Comparison of ENCODE assay signal across 1 cellular context in the genomic region with DNA sequence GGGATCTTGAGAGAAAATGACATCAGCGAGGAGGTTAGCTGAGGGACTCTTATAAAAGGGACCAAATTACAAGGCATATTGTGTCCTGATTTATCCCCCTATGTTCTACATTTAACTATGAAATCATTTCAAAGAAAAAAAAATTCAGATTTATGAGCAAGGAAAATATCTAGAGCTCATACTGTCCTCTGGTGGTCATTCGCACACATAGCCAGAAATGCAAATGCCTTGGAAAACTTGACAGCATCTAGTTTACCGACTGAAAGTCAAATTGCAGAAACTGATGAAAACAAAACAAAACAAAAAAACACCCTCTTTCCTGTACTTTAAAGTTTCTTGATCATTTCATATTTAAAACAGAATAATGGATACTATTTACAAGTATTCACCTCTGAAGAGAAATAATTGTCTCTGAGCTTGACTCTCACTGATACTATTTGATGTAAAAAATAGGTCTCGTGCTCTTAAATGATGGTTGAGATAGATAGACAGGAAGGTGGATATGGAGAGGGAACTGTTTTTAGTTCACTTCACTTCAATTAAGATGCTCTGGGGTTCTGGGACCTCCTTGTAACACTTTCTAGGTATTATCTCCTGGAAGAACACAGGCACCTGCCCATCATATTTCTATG.
TF ChIP-seq lines count a peak whose summit lies in the region.

No MANE protein-coding gene starts in this region.

TF ChIP-seq in GM23338, 12 proteins besides CTCF, POLR2A, EP300 and RAD21 (continued from another document):
- TF ChIP-seq, protein P1, sequence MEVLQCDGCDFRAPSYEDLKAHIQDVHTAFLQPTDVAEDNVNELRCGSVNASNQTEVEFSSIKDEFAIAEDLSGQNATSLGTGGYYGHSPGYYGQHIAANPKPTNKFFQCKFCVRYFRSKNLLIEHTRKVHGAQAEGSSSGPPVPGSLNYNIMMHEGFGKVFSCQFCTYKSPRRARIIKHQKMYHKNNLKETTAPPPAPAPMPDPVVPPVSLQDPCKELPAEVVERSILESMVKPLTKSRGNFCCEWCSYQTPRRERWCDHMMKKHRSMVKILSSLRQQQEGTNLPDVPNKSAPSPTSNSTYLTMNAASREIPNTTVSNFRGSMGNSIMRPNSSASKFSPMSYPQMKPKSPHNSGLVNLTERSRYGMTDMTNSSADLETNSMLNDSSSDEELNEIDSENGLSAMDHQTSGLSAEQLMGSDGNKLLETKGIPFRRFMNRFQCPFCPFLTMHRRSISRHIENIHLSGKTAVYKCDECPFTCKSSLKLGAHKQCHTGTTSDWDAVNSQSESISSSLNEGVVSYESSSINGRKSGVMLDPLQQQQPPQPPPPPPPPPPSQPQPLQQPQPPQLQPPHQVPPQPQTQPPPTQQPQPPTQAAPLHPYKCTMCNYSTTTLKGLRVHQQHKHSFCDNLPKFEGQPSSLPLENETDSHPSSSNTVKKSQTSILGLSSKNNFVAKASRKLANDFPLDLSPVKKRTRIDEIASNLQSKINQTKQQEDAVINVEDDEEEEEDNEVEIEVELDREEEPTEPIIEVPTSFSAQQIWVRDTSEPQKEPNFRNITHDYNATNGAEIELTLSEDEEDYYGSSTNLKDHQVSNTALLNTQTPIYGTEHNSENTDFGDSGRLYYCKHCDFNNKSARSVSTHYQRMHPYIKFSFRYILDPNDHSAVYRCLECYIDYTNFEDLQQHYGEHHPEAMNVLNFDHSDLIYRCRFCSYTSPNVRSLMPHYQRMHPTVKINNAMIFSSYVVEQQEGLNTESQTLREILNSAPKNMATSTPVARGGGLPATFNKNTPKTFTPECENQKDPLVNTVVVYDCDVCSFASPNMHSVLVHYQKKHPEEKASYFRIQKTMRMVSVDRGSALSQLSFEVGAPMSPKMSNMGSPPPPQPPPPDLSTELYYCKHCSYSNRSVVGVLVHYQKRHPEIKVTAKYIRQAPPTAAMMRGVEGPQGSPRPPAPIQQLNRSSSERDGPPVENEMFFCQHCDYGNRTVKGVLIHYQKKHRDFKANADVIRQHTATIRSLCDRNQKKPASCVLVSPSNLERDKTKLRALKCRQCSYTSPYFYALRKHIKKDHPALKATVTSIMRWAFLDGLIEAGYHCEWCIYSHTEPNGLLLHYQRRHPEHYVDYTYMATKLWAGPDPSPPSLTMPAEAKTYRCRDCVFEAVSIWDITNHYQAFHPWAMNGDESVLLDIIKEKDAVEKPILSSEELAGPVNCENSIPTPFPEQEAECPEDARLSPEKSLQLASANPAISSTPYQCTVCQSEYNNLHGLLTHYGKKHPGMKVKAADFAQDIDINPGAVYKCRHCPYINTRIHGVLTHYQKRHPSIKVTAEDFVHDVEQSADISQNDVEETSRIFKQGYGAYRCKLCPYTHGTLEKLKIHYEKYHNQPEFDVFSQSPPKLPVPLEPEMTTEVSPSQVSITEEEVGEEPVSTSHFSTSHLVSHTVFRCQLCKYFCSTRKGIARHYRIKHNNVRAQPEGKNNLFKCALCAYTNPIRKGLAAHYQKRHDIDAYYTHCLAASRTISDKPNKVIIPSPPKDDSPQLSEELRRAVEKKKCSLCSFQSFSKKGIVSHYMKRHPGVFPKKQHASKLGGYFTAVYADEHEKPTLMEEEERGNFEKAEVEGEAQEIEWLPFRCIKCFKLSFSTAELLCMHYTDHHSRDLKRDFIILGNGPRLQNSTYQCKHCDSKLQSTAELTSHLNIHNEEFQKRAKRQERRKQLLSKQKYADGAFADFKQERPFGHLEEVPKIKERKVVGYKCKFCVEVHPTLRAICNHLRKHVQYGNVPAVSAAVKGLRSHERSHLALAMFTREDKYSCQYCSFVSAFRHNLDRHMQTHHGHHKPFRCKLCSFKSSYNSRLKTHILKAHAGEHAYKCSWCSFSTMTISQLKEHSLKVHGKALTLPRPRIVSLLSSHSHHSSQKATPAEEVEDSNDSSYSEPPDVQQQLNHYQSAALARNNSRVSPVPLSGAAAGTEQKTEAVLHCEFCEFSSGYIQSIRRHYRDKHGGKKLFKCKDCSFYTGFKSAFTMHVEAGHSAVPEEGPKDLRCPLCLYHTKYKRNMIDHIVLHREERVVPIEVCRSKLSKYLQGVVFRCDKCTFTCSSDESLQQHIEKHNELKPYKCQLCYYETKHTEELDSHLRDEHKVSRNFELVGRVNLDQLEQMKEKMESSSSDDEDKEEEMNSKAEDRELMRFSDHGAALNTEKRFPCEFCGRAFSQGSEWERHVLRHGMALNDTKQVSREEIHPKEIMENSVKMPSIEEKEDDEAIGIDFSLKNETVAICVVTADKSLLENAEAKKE (CRISPR knock-in tag; IDR thresholded peaks at IDR 0.05), result no peak
- TF ChIP-seq ZNF331 (CRISPR knock-in tag; IDR thresholded peaks at IDR 0.05; ENCODE audit: low read depth) (no peak), CREB1 (CRISPR knock-in tag; IDR thresholded peaks at IDR 0.05; ENCODE audit: low read depth) (no peak)
TF ChIP-seq in GM23338: peak in this region for 0.
